Comparison of ENCODE assay signal across 19 cellular contexts in the genomic region with DNA sequence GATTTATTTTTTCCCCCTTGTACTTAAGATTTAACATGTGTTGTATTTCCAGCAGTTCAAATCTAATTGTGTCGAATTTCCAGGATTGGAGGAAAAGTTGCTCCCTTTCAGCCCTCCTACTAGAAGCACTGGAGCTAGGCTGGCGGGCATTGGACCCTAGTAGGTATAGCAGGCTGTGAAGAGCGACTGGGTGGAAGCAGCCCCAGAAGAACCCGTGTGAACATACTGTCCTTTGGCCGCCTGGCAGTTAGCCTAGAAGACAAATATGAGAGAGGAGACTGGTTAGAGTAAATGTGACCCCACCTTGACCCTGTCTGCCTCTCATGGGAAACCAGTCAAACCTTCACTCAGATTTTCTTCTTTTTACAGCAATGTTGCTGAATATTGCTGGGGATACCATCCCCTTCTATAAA. TPM values are rescaled to one million over a fixed set of nuclear protein-coding genes. Genes with fewer than 3 reads are reported as not detected.
DNase-seq lines count a peak whose midpoint lies in the region; ATAC-seq and TF ChIP-seq lines count a peak whose summit lies in the region.
"Had no signal": no experiment of that assay in that cellular context is flagged by ENCODE, and none has a peak within 500 bp of the region (broad histone marks: within the 10 kb centered on the region; RNA-seq: fewer than 3 reads in every experiment).

No MANE protein-coding gene starts in this region.

- ATAC-seq in mucosa of descending colon (peak; percentile 76), HG03045 (IDR thresholded peaks at IDR 0.05; ENCODE audit: unreplicated experiment) (no peak)
- ATAC-seq: CD8-positive, alpha-beta T cell had no signal

- H3K27ac ChIP-seq in hepatocyte (no peak overlapping the region), vagina (no peak overlapping the region)
- H3K27ac ChIP-seq: SJSA1 had no signal

- TF ChIP-seq CTCF in LNCaP clone FGC (IDR thresholded peaks at IDR 0.05; ENCODE audit: control insufficient read depth, extremely low read depth, insufficient read depth): no peak
- TF ChIP-seq CTCF in hepatocyte (IDR thresholded peaks at IDR 0.05; ENCODE audit: poor library complexity): no peak
- no peak for TF ChIP-seq CTCF in mucosa of descending colon (IDR thresholded peaks at IDR 0.05)
- TF ChIP-seq CTCF in vagina (IDR thresholded peaks at IDR 0.05): no peak

- no peak overlapping the region for H3K4me2 ChIP-seq in hepatocyte

- H3K27me3 ChIP-seq in hepatocyte (no peaks in the 10 kb centered on the region), vagina (no peaks in the 10 kb centered on the region)
- H3K27me3 ChIP-seq: SJSA1 had no signal

- H3K9me3 ChIP-seq in hepatocyte (ENCODE audit: low read depth) (no peaks in the 10 kb centered on the region), mucosa of descending colon (peaks cover 3% of the 10 kb centered on the region), vagina (peaks cover 9% of the 10 kb centered on the region)
- H3K9me3 ChIP-seq: BE2C, SJSA1 had no signal

- H3K36me3 ChIP-seq in hepatocyte (replicated peaks; ENCODE audit: insufficient read depth, low read depth) (no peaks in the 10 kb centered on the region), mucosa of descending colon (ENCODE audit: low read depth) (no peaks in the 10 kb centered on the region), vagina (no peaks in the 10 kb centered on the region)
- H3K36me3 ChIP-seq: BE2C, SJSA1 had no signal

- H4K20me1 ChIP-seq in hepatocyte (ENCODE audit: insufficient read depth, poor library complexity, severe bottlenecking): no peaks in the 10 kb centered on the region

- TF ChIP-seq POLR2A in vagina (IDR thresholded peaks at IDR 0.05): no peak

- DNase-seq in EH (ENCODE audit: low read depth) (peak; percentile 7), LNCaP clone FGC (ENCODE audit: low read depth) (peak; percentile 86), hepatocyte (ENCODE audit: low spot score) (peak; percentile 29), mucosa of descending colon (peak in 1 of 3 donors; percentile 71), vagina (ENCODE audit: extremely low spot score in 2 of 2) (no peak), NCI-H1930 (lab: John Stamatoyannopoulos, UW) (no peak), DMS114 treated with DMSO at 0.1 percent for 48 hours (lab: John Stamatoyannopoulos, UW; ENCODE audit: unreplicated experiment) (no peak)
- DNase-seq: BE2C; CD8-positive, alpha-beta T cell; MV-4-11; NCI-H1417 treated with DMSO at 0.1 percent for 48 hours; NCI-H2029 treated with DMSO at 0.1 percent for 48 hours; NCI-H524 had no signal

- H3K4me3 ChIP-seq in LNCaP clone FGC (ENCODE audit: low read depth, low read length): no peak overlapping the region
- no peak overlapping the region for H3K4me3 ChIP-seq in hepatocyte
- H3K4me3 ChIP-seq in mucosa of descending colon: no peak overlapping the region
- no peak overlapping the region for H3K4me3 ChIP-seq in vagina
- H3K4me3 ChIP-seq: SJSA1 had no signal

- 74% methylated on average over 5 of the region's 5 CpGs for WGBS in hepatocyte (ENCODE audit: low lambda C conversion rate, missing lambda C conversion rate)

- H3K9me2 ChIP-seq in hepatocyte (replicated peaks; ENCODE audit: insufficient read depth): no peaks in the 10 kb centered on the region

- H3K79me2 ChIP-seq in hepatocyte: no peaks in the 10 kb centered on the region

- intact Hi-C loops in mucosa of descending colon (cut with DNase I, micrococcal nuclease): no loop called here
- intact Hi-C loops in vagina (cut with DNase I): no loop called here

- no peaks in the 10 kb centered on the region for H3K4me1 ChIP-seq in hepatocyte (ENCODE audit: insufficient read depth)
- H3K4me1 ChIP-seq in mucosa of descending colon (ENCODE audit: low read depth): no peaks in the 10 kb centered on the region
- no peaks in the 10 kb centered on the region for H3K4me1 ChIP-seq in vagina
- H3K4me1 ChIP-seq: BE2C, SJSA1 had no signal

- no peak overlapping the region for H2AFZ ChIP-seq in hepatocyte

RNA-seq across cellular contexts. Expression of gene ALDOB, which starts 13.9 kb away (rescaled TPM):
- total RNA-seq in hepatocyte (236 and 264 TPM in 2 replicates), mucosa of descending colon (10 to 100 TPM in 1 of 3 donors, 1 to 10 TPM in 2; 1.6 to 13.8 (median 3.0) TPM), vagina (not detected)
- 44.0 and 71.6 TPM in 2 replicates for polyA plus RNA-seq in hepatocyte
- total RNA-seq: CD8-positive, alpha-beta T cell; H1; OCI-LY7; RPMI7951; SJSA1 had no signal
- polyA plus RNA-seq: AG04450, H1 had no signal

RNA-seq across cellular contexts. Expression of gene ZNF189, which starts 23.0 kb away (rescaled TPM):
- 50.0 and 60.3 TPM in 2 replicates for total RNA-seq in hepatocyte
- polyA plus RNA-seq in hepatocyte: 11.1 and 13.6 TPM in 2 replicates
- 10 to 100 TPM; 13.1 to 27.9 (median 17.7) TPM for total RNA-seq in mucosa of descending colon
- total RNA-seq in vagina: 12.5 TPM

RNA-seq across cellular contexts. Expression of gene MRPL50, which starts 23.2 kb away (rescaled TPM):
- total RNA-seq in hepatocyte (22.8 and 24.1 TPM in 2 replicates), mucosa of descending colon (10 to 100 TPM in 1 of 3 donors, 1 to 10 TPM in 2; 8.2 to 11.0 (median 8.4) TPM), vagina (8.8 TPM)
- 23.1 and 23.7 TPM in 2 replicates for polyA plus RNA-seq in hepatocyte

RNA-seq across cellular contexts. Expression of gene BAAT, which starts 36.9 kb away (rescaled TPM):
- total RNA-seq in hepatocyte (41.8 and 45.2 TPM in 2 replicates), mucosa of descending colon (under 1 TPM in 1 of 3 donors, not detected in 2; 0.14 TPM), vagina (not detected)
- polyA plus RNA-seq in hepatocyte: 13.8 and 19.8 TPM in 2 replicates
- total RNA-seq: CD8-positive, alpha-beta T cell; RPMI7951; SJSA1 had no signal
- polyA plus RNA-seq: AG04450 had no signal

Comparison
In these comparisons a context has a peak if more than half of its experiments do, and no peak if none do; other contexts are left out.
1. DNase-seq: peak in EH (single experiment), LNCaP clone FGC (single experiment) and hepatocyte (single experiment); none in vagina (0 of 2), NCI-H1930 (0 of 2) and DMS114 treated with DMSO at 0.1 percent for 48 hours (single experiment).
2. RNA of gene ALDOB, which starts 13.9 kb away (total RNA-seq): 236 to 264 TPM in hepatocyte; 1.6 to 13.8 TPM in mucosa of descending colon and not detected in vagina (single experiment); every median in the first group is over 10 times any median in the second.